In genomic region chr5:90359073-90359804, GRCh38 we compare ENCODE assay signal across 3 cellular contexts.
TF ChIP-seq lines count a peak whose summit lies in the region.

No MANE protein-coding gene starts in this region.

TF ChIP-seq in GM23338, 12 proteins besides CTCF, POLR2A, EP300 and RAD21:
- TF ChIP-seq CREB1 (CRISPR knock-in tag; IDR thresholded peaks at IDR 0.05; ENCODE audit: low read depth), result peak; percentile 47; the same call in 1 of the 2 replicates
- no peak for TF ChIP-seq POLR2AphosphoS5 (IDR thresholded peaks at IDR 0.05; ENCODE audit: low read depth)
TF ChIP-seq in GM23338: peak in this region for 1.

TF ChIP-seq in HEK293, 187 proteins besides CTCF, POLR2A, EP300 and RAD21 (continues in another document):
- no peak for TF ChIP-seq ZNF416 (tag by site-specific recombination; IDR thresholded peaks at IDR 0.05)
- 0 out of 2 replicates have a peak, but pooled peaks have one; percentile 15 for TF ChIP-seq ZNF133 (tag by site-specific recombination; IDR thresholded peaks at IDR 0.05)
- TF ChIP-seq ZNF426 (tag by site-specific recombination; IDR thresholded peaks at IDR 0.05), result no peak
- TF ChIP-seq TCF7L2 (IDR thresholded peaks at IDR 0.05; ENCODE audit: borderline replicate concordance, low read depth, low read length), result no peak
- TF ChIP-seq ZFP3 (tag by site-specific recombination; IDR thresholded peaks at IDR 0.05; ENCODE audit: low read depth), result no peak
- peak; percentile 94 for TF ChIP-seq ATF2 (tag by site-specific recombination; IDR thresholded peaks at IDR 0.05; ENCODE audit: low read depth)
- no peak for TF ChIP-seq ZNF658 (tag by site-specific recombination; IDR thresholded peaks at IDR 0.05)
- TF ChIP-seq KLF10 (tag by site-specific recombination; IDR thresholded peaks at IDR 0.05), result no peak
- no peak for TF ChIP-seq OVOL3 (tag by site-specific recombination; IDR thresholded peaks at IDR 0.05)
- no peak for TF ChIP-seq ZNF560 (tag by site-specific recombination; IDR thresholded peaks at IDR 0.05; ENCODE audit: borderline replicate concordance)
- peak; percentile 47; the same call in 1 of the 2 replicates for TF ChIP-seq ZNF398 (tag by site-specific recombination; IDR thresholded peaks at IDR 0.05)
- TF ChIP-seq ZNF274 (IDR thresholded peaks at IDR 0.05; ENCODE audit: low read length), result no peak
- TF ChIP-seq ZNF274 (tag by site-specific recombination; IDR thresholded peaks at IDR 0.05; ENCODE audit: borderline replicate concordance), result no peak
- TF ChIP-seq BCL6B (tag by site-specific recombination; IDR thresholded peaks at IDR 0.05), result no peak
- TF ChIP-seq HOXD13 (CRISPR knock-in tag; IDR thresholded peaks at IDR 0.05; ENCODE audit: borderline replicate concordance), result no peak
- TF ChIP-seq ZNF660 (tag by site-specific recombination; IDR thresholded peaks at IDR 0.05), result no peak
- no peak for TF ChIP-seq FEZF1 (tag by site-specific recombination; IDR thresholded peaks at IDR 0.05)
- TF ChIP-seq PBX3 (CRISPR knock-in tag; IDR thresholded peaks at IDR 0.05), result no peak
- TF ChIP-seq ZNF629 (tag by site-specific recombination; IDR thresholded peaks at IDR 0.05), result peak; percentile 40
- TF ChIP-seq ZNF707 (tag by site-specific recombination; IDR thresholded peaks at IDR 0.05), result no peak
- TF ChIP-seq ZBTB48 (tag by site-specific recombination; IDR thresholded peaks at IDR 0.05), result no peak
- TF ChIP-seq ZNF112 (tag by site-specific recombination; IDR thresholded peaks at IDR 0.05), result no peak
- TF ChIP-seq ZNF311 (tag by site-specific recombination; IDR thresholded peaks at IDR 0.05; ENCODE audit: borderline replicate concordance), result no peak
- TF ChIP-seq ZFP69B (tag by site-specific recombination; IDR thresholded peaks at IDR 0.05), result no peak
- peak; percentile 50; the same call in 1 of the 2 replicates for TF ChIP-seq ZBTB21 (tag by site-specific recombination; IDR thresholded peaks at IDR 0.05)
- TF ChIP-seq ZNF354C (tag by site-specific recombination; IDR thresholded peaks at IDR 0.05; ENCODE audit: borderline replicate concordance, low read depth), result no peak

TF ChIP-seq in H1, 55 proteins besides CTCF, POLR2A, EP300 and RAD21:
- peak; percentile 62; the same call in 1 of the 2 replicates for TF ChIP-seq CREB1 (IDR thresholded peaks at IDR 0.05)
- no peak for TF ChIP-seq JUND (IDR thresholded peaks at IDR 0.05; ENCODE audit: low read length)
TF ChIP-seq in H1: peak in this region for 1.
